Comparison of ENCODE assay signal across 11 cellular contexts in the genomic region with DNA sequence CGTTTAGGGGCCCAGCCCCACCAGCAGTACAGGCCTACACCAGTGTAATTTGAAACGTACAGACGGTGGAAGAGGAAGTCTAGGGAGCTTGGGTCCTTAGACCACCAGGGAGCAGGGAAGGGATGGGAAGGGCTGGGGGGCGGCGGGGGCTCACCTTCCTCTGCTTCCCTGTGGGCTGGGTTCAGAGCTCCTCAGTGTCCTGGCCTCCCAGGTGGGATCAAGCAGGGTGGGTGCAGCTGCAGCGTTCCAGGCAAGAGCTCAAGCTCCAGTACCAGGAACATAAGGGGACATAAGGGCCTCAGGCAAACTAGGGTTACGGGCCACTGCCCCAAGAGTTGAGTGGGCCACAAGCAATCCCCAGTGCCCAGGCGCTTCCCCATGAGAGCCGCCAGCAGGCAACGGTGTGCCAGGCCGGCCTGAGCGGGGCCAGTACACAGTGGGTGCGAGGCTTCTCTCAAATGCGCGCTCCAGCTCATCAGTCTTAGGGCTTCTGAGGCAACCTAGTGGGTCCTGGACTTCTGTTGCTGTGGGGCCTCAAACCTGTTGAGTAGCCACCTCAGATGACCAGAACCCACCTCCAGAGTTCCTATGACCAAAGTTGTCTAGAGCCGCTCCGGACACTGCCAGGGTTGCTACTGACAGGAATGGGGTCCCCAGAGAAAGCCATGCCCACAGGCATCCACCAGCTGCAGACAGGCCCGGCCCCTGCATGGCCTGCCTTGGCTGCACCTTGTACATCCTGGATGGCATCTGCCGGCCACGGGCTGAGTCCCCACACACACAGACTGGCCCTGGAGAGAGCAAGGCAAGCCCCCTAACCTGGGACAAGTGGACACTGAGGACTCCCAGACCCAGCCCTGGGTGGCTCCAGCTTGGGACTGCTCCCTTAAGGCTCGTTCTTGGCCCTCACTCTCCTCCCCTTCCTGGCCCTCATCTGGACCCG. TPM values are rescaled to one million over a fixed set of nuclear protein-coding genes. Genes with fewer than 3 reads are reported as not detected.
DNase-seq lines count a peak whose midpoint lies in the region; ATAC-seq, FAIRE-seq and TF ChIP-seq lines count a peak whose summit lies in the region.
"Had no signal": no experiment of that assay in that cellular context is flagged by ENCODE, and none has a peak within 500 bp of the region (broad histone marks: within the 10 kb centered on the region; RNA-seq: fewer than 3 reads in every experiment).

No MANE protein-coding gene starts in this region.

- no peaks in the 10 kb centered on the region for H3K9me1 ChIP-seq in IMR-90 (ENCODE audit: insufficient read depth, low read length)

- dilution Hi-C loops in IMR-90 (cut with HindIII; ENCODE audit: low sequenced_read_pairs, unreplicated experiment): no loop called here

- peak overlapping the region; percentile 78 for H2AK9ac ChIP-seq in IMR-90 (replicated peaks; ENCODE audit: low read depth, low read length, poor library complexity)

- no peak overlapping the region for H2BK5ac ChIP-seq in IMR-90 (ENCODE audit: low read depth, low read length, poor library complexity, severe bottlenecking)

- no peak overlapping the region for H2BK15ac ChIP-seq in IMR-90 (ENCODE audit: low read depth, low read length)

- H4K20me1 ChIP-seq in IMR-90 (ENCODE audit: insufficient read depth, low read length): no peaks in the 10 kb centered on the region; the same call in 1 of the 2 replicates

- TF ChIP-seq RAD21 in IMR-90 (IDR thresholded peaks at IDR 0.05; ENCODE audit: low read length): no peak

- H3K9ac ChIP-seq in IMR-90 (ENCODE audit: low read depth, low read length) (no peak overlapping the region), colonic mucosa (ENCODE audit: low read depth in 2 of 2, low read length in 2 of 2) (peak overlapping the region; percentile 16 to 19)

- no peak overlapping the region for H2BK20ac ChIP-seq in IMR-90 (ENCODE audit: low read depth, low read length)

- CTCF ChIA-PET in IMR-90 (lab: Yijun Ruan, JAX): interaction anchor here (1.1 kb wide), 1 partner anchor 19 kb away, joined by 3 read pairs; the partner anchor contains the start of gene ANKRD39

- H3K4me3 ChIP-seq in IMR-90 (ENCODE audit: insufficient read depth, low read depth, low read length) (no peak overlapping the region), colonic mucosa (no peak overlapping the region), small intestine (ENCODE audit: low read depth in 1 of 2, low read length in 2 of 2) (no peak overlapping the region), esophagus muscularis mucosa (no peak overlapping the region)

- in situ Hi-C loops in IMR-90 (cut with MboI; ENCODE audit: low sequenced_read_pairs): no loop called here

- H3K36me3 ChIP-seq in IMR-90 (ENCODE audit: control insufficient read depth, insufficient read depth, low read length) (peaks cover 3% of the 10 kb centered on the region; the same call in 1 of the 2 replicates), colonic mucosa (no peaks in the 10 kb centered on the region), small intestine (ENCODE audit: control insufficient read depth in 2 of 2, insufficient read depth in 2 of 2, low read length in 2 of 2) (peaks cover 0 to 3% of the 10 kb centered on the region in 2 donors), esophagus muscularis mucosa (peaks cover 4 to 61% (median 37%) of the 10 kb centered on the region in 4 donors)

- POLR2A ChIA-PET in IMR-90 (lab: Charles Lee; ENCODE audit: unreplicated experiment): no interaction called here

- TF ChIP-seq POLR2A in IMR-90 (IDR thresholded peaks at IDR 0.05; ENCODE audit: low read depth, low read length): no peak
- no peak for TF ChIP-seq POLR2A in esophagus muscularis mucosa (IDR thresholded peaks at IDR 0.05; ENCODE audit: low read depth)

- FAIRE-seq in small intestine (lab: Jason Lieb, UNC): no peak

- H3K14ac ChIP-seq in IMR-90 (replicated peaks; ENCODE audit: low read depth, low read length): no peak overlapping the region

- no peak overlapping the region for H3K18ac ChIP-seq in IMR-90 (ENCODE audit: low read depth, low read length)

- TF ChIP-seq CTCF in IMR-90 (conservative IDR thresholded peaks at IDR 0.05; ENCODE audit: low read depth, low read length): no peak
- TF ChIP-seq CTCF in colonic mucosa (IDR thresholded peaks at IDR 0.05): no peak
- TF ChIP-seq CTCF in esophagus muscularis mucosa (IDR thresholded peaks at IDR 0.05): no peak

- H3K4me1 Mint-ChIP-seq in T-helper 2 cell treated with Interferon-gamma antibody and Interleukin-4, amounts not matched to agents 5 μg/mL and 100 μg/mL, for 36 hours (ENCODE audit: low read depth): peaks cover 12% of the 10 kb centered on the region

- no peak overlapping the region for H4K91ac ChIP-seq in IMR-90 (ENCODE audit: insufficient read depth, low read depth, low read length)

- no peak overlapping the region for H2BK120ac ChIP-seq in IMR-90 (ENCODE audit: low read depth, low read length)

- no peak for ATAC-seq in IMR-90 (ENCODE audit: low read depth)
- no peak for ATAC-seq in GM19328 (IDR thresholded peaks at IDR 0.05; ENCODE audit: unreplicated experiment)

- H4K8ac ChIP-seq in IMR-90 (ENCODE audit: low read depth in 2 of 2, low read length in 2 of 2): no peak overlapping the region

- peaks cover 24% of the 10 kb centered on the region for H3K36me3 Mint-ChIP-seq in T-helper 2 cell treated with Interferon-gamma antibody and Interleukin-4, amounts not matched to agents 5 μg/mL and 100 μg/mL, for 36 hours (ENCODE audit: low read depth)

- H3K4me3 Mint-ChIP-seq in T-helper 2 cell treated with Interferon-gamma antibody and Interleukin-4, amounts not matched to agents 5 μg/mL and 100 μg/mL, for 36 hours: peak overlapping the region; percentile 64
- H3K4me3 Mint-ChIP-seq: H9 had no signal

- H4K5ac ChIP-seq in IMR-90 (ENCODE audit: low read depth, low read length): no peak overlapping the region

- DNase-seq in T-helper 2 cell treated with Interferon-gamma antibody and Interleukin-4, amounts not matched to agents 5 μg/mL and 100 μg/mL, for 36 hours (ENCODE audit: low spot score): no peak
- DNase-seq in T-helper 2 cell: no peak
- DNase-seq in IMR-90: no peak
- no peak for DNase-seq in colonic mucosa
- DNase-seq in small intestine: no peak
- DNase-seq in cerebellar nuclear complex (lab: John Stamatoyannopoulos, UW): no peak
- no peak for DNase-seq in esophagus muscularis mucosa (ENCODE audit: extremely low spot score)
- DNase-seq: 8988T, NCI-H1694 had no signal

- H3K27me3 Mint-ChIP-seq in T-helper 2 cell treated with Interferon-gamma antibody and Interleukin-4, amounts not matched to agents 5 μg/mL and 100 μg/mL, for 36 hours (ENCODE audit: low read depth): no peaks in the 10 kb centered on the region

- 92% methylated on average over 11 of the region's 22 CpGs; no CpG with 5 or more reads in 1 of the 2 experiments for WGBS in IMR-90 (ENCODE audit: extremely low coverage in 2 of 2, insufficient read length in 1 of 2), 2 experiments
- WGBS in small intestine, 3 donors: 87 to 90% (median 87%) methylated on average over 22 of the region's 22 CpGs
- 88% methylated on average over 15 of the region's 22 CpGs for WGBS in esophagus muscularis mucosa

- H3K27me3 ChIP-seq in IMR-90 (ENCODE audit: control insufficient read depth, insufficient read depth, low read length): no peaks in the 10 kb centered on the region
- no peaks in the 10 kb centered on the region for H3K27me3 ChIP-seq in colonic mucosa
- H3K27me3 ChIP-seq in small intestine (ENCODE audit: control insufficient read depth in 2 of 2, insufficient read depth in 2 of 2, low read length in 2 of 2): no peaks in the 10 kb centered on the region
- no peaks in the 10 kb centered on the region for H3K27me3 ChIP-seq in esophagus muscularis mucosa

- no peak overlapping the region for H2AK5ac ChIP-seq in IMR-90 (ENCODE audit: low read depth, low read length)

- no peak overlapping the region for H2AFZ ChIP-seq in IMR-90 (replicated peaks; ENCODE audit: low read length, poor library complexity)

- no peak overlapping the region for H3K56ac ChIP-seq in IMR-90 (ENCODE audit: extremely low read depth, insufficient read depth, low read length)

- H3K4me1 ChIP-seq in IMR-90 (ENCODE audit: control insufficient read depth, insufficient read depth, low read length) (no peaks in the 10 kb centered on the region), colonic mucosa (peaks cover 7% of the 10 kb centered on the region), small intestine (ENCODE audit: control insufficient read depth in 2 of 2, insufficient read depth in 1 of 2, low read depth in 1 of 2, low read length in 1 of 2) (no peaks in the 10 kb centered on the region), esophagus muscularis mucosa (peaks cover 14 to 24% (median 18%) of the 10 kb centered on the region in 4 donors)

- H3K9me3 ChIP-seq in IMR-90 (ENCODE audit: control insufficient read depth, insufficient read depth, low read length): no peaks in the 10 kb centered on the region
- no peaks in the 10 kb centered on the region for H3K9me3 ChIP-seq in colonic mucosa
- H3K9me3 ChIP-seq in small intestine (ENCODE audit: control insufficient read depth, low read depth): no peaks in the 10 kb centered on the region
- no peaks in the 10 kb centered on the region for H3K9me3 ChIP-seq in esophagus muscularis mucosa

- H3K23ac ChIP-seq in IMR-90 (ENCODE audit: low read depth, low read length): no peak overlapping the region

- BruUV-seq in IMR-90 (replicated peaks; lab: Mats Ljungman, UMichigan): no TSS peak

- no peak for TF ChIP-seq EP300 in esophagus muscularis mucosa (IDR thresholded peaks at IDR 0.05)

- no peak overlapping the region for H3K4me2 ChIP-seq in IMR-90 (ENCODE audit: low read depth, low read length)

- H3K27ac ChIP-seq in IMR-90 (ENCODE audit: insufficient read depth, low read length) (no peak overlapping the region), colonic mucosa (no peak overlapping the region), small intestine (ENCODE audit: low read depth in 1 of 2, low read length in 1 of 2) (peak overlapping the region; percentile 5 to 13), esophagus muscularis mucosa (replicated peaks in 1 of 4) (no peak overlapping the region)

- no peaks in the 10 kb centered on the region for H3K79me1 ChIP-seq in IMR-90 (ENCODE audit: low read depth in 1 of 2, low read length in 2 of 2)

- intact Hi-C loops in IMR-90 (cut with micrococcal nuclease): no loop called here
- intact Hi-C loops in colonic mucosa (cut with DNase I): no loop called here
- intact Hi-C loops in esophagus muscularis mucosa (cut with DNase I): no loop called here

- no peak overlapping the region for H3K4ac ChIP-seq in IMR-90 (ENCODE audit: low read depth, low read length)

- no peaks in the 10 kb centered on the region for H3K9me3 Mint-ChIP-seq in T-helper 2 cell treated with Interferon-gamma antibody and Interleukin-4, amounts not matched to agents 5 μg/mL and 100 μg/mL, for 36 hours
- H3K9me3 Mint-ChIP-seq: H9 had no signal

- peak overlapping the region; percentile 81 for H3K27ac Mint-ChIP-seq in T-helper 2 cell treated with Interferon-gamma antibody and Interleukin-4, amounts not matched to agents 5 μg/mL and 100 μg/mL, for 36 hours

RNA-seq across cellular contexts. Expression of gene ANKRD23, which starts 5.2 kb away (rescaled TPM):
- total RNA-seq in IMR-90 (2012; rRNA removed) (0.54 and 0.83 TPM in 2 replicates), colonic mucosa (1 to 10 TPM; 1.4 to 4.1 TPM), esophagus muscularis mucosa (1 to 10 TPM; 2.2 to 6.0 (median 4.2) TPM)
- polyA plus RNA-seq in IMR-90 (2012; rRNA removed) (1.5 and 1.6 TPM in 2 replicates), small intestine (1 to 10 TPM; 2.2 to 3.8 (median 2.7) TPM)
- polyA plus RNA-seq in IMR-90 (2012; cell fraction: cytosol; rRNA removed): 0.19 and 0.77 TPM in 2 replicates
- polyA plus RNA-seq in IMR-90 (2012; cell fraction: nucleus; rRNA removed; ENCODE audit: low replicate concordance): 9.2 and 17.0 TPM in 2 replicates

RNA-seq across cellular contexts. Expression of gene ANKRD39, which starts 19.2 kb away (rescaled TPM):
- total RNA-seq in IMR-90 (2012; rRNA removed) (12.5 and 13.6 TPM in 2 replicates), colonic mucosa (10 to 100 TPM; 12.4 to 18.7 TPM), esophagus muscularis mucosa (10 to 100 TPM; 12.4 to 17.2 (median 14.7) TPM)
- polyA plus RNA-seq in IMR-90 (2012; rRNA removed) (15.9 and 17.0 TPM in 2 replicates), small intestine (10 to 100 TPM; 15.9 to 23.0 (median 17.0) TPM)
- 13.1 and 24.9 TPM in 2 replicates for polyA plus RNA-seq in IMR-90 (2012; cell fraction: cytosol; rRNA removed)
- 13.0 and 25.7 TPM in 2 replicates for polyA plus RNA-seq in IMR-90 (2012; cell fraction: nucleus; rRNA removed; ENCODE audit: low replicate concordance)

RNA-seq across cellular contexts. Expression of gene CNNM3, which starts 22.5 kb away (rescaled TPM):
- total RNA-seq in IMR-90 (2012; rRNA removed) (2.2 and 2.3 TPM in 2 replicates), colonic mucosa (10 to 100 TPM; 24.4 to 33.0 TPM), esophagus muscularis mucosa (10 to 100 TPM; 11.8 to 30.3 (median 22.1) TPM)
- polyA plus RNA-seq in IMR-90 (2012; rRNA removed) (6.1 and 6.3 TPM in 2 replicates), small intestine (10 to 100 TPM in 1 of 3 donors, 1 to 10 TPM in 2; 5.7 to 15.8 (median 6.7) TPM)
- polyA plus RNA-seq in IMR-90 (2012; cell fraction: cytosol; rRNA removed): 4.7 and 6.3 TPM in 2 replicates
- polyA plus RNA-seq in IMR-90 (2012; cell fraction: nucleus; rRNA removed; ENCODE audit: low replicate concordance): 7.9 and 10.3 TPM in 2 replicates

RNA-seq across cellular contexts. Expression of gene SEMA4C, which starts 31.3 kb away (rescaled TPM):
- total RNA-seq in IMR-90 (2012; rRNA removed): 13.3 and 15.8 TPM in 2 replicates
- 24.3 and 25.5 TPM in 2 replicates for polyA plus RNA-seq in IMR-90 (2012; rRNA removed)
- polyA plus RNA-seq in IMR-90 (2012; cell fraction: cytosol; rRNA removed): 15.1 and 22.2 TPM in 2 replicates
- polyA plus RNA-seq in IMR-90 (2012; cell fraction: nucleus; rRNA removed; ENCODE audit: low replicate concordance): 38.1 and 86.4 TPM in 2 replicates
- 10 to 100 TPM; 13.0 to 17.2 TPM for total RNA-seq in colonic mucosa
- polyA plus RNA-seq in small intestine: 10 to 100 TPM in 1 of 3 donors, 1 to 10 TPM in 1, under 1 TPM in 1; 0.45 to 21.0 (median 1.4) TPM
- total RNA-seq in esophagus muscularis mucosa: 10 to 100 TPM; 54.4 to 82.7 (median 75.4) TPM

Comparison
In these comparisons a context has a peak if more than half of its experiments do, and no peak if none do; other contexts are left out.
1. H3K27ac ChIP-seq: peak in small intestine (2 of 2); none in IMR-90 (single experiment), colonic mucosa (single experiment) and esophagus muscularis mucosa (0 of 4).